In genomic region chr13:25085125-25085742, GRCh38 we compare ENCODE assay signal across 9 cellular contexts. TPM values are rescaled to one million over a fixed set of nuclear protein-coding genes. Genes with fewer than 3 reads are reported as not detected.
DNase-seq lines count a peak whose midpoint lies in the region; ATAC-seq and TF ChIP-seq lines count a peak whose summit lies in the region.
"Had no signal": no experiment of that assay in that cellular context is flagged by ENCODE, and none has a peak within 500 bp of the region (broad histone marks: within the 10 kb centered on the region; RNA-seq: fewer than 3 reads in every experiment).

No MANE protein-coding gene starts in this region.

- intact Hi-C loops in left lung (cut with DNase I) (no loop called here), tibial artery (cut with DNase I; ENCODE audit: low total_unique reads) (no loop called here)

- no peak overlapping the region for H3K27ac ChIP-seq in left lung
- no peak overlapping the region for H3K27ac ChIP-seq in tibial artery

- H3K4me3 ChIP-seq in left lung (no peak overlapping the region), tibial artery (no peak overlapping the region)

- peak; percentile 40 for ATAC-seq in left lung
- ATAC-seq: naive thymus-derived CD8-positive, alpha-beta T cell had no signal

- no peaks in the 10 kb centered on the region for H3K9me3 ChIP-seq in left lung
- H3K9me3 ChIP-seq in tibial artery = no peaks in the 10 kb centered on the region

- TF ChIP-seq CTCF in GM12874 (IDR thresholded peaks at IDR 0.05; ENCODE audit: insufficient read depth, low read depth, low read length) (peak; percentile 65), left lung (IDR thresholded peaks at IDR 0.05) (peak; percentile 39 to 41), tibial artery (IDR thresholded peaks at IDR 0.05) (peak in 1 of 2 experiments; percentile 6)

- H3K27me3 ChIP-seq in left lung (peaks cover 0 to 11% of the 10 kb centered on the region in 2 donors), tibial artery (no peaks in the 10 kb centered on the region)

- H3K4me1 ChIP-seq in left lung = no peaks in the 10 kb centered on the region
- no peaks in the 10 kb centered on the region for H3K4me1 ChIP-seq in tibial artery

- H3K36me3 ChIP-seq in left lung (no peaks in the 10 kb centered on the region), tibial artery (no peaks in the 10 kb centered on the region)

- peak; percentile 56 for DNase-seq in AG20443 (ENCODE audit: low spot score)
- DNase-seq in NCI-H146 treated with DMSO at 0.1 percent for 48 hours (lab: John Stamatoyannopoulos, UW; ENCODE audit: unreplicated experiment) = peak; percentile 10
- DNase-seq in astrocyte of the hippocampus (ENCODE audit: low read depth, low spot score) = peak; percentile 70
- no peak for DNase-seq in left lung
- no peak for DNase-seq in tibial artery
- DNase-seq in GOT3 (lab: John Stamatoyannopoulos, UW) = no peak
- DNase-seq in NCI-H2196 (lab: John Stamatoyannopoulos, UW; ENCODE audit: unreplicated experiment) = no peak

RNA-seq across cellular contexts. Expression of gene PABPC3, which starts 10.7 kb away (rescaled TPM):
- under 1 TPM; 0.13 to 0.17 TPM for total RNA-seq in left lung

Comparison
In these comparisons a context has a peak if more than half of its experiments do, and no peak if none do; other contexts are left out.
1. DNase-seq: peak in AG20443 (single experiment), NCI-H146 treated with DMSO at 0.1 percent for 48 hours (single experiment) and astrocyte of the hippocampus (single experiment); none in left lung (0 of 2), tibial artery (0 of 2), GOT3 (single experiment) and NCI-H2196 (single experiment).